28 cellular contexts compared by ENCODE assay signal in genomic region chr2:145356046-145356445, GRCh38.
"Had no signal": no experiment of that assay in that cellular context is flagged by ENCODE, and none has a peak within 500 bp of the region (broad histone marks: within the 10 kb centered on the region; RNA-seq: fewer than 3 reads in every experiment).

No MANE protein-coding gene starts in this region.

- ATAC-seq: activated CD8-positive, alpha-beta T cell treated with anti-CD3 and anti-CD28 coated beads, Interleukin-2, amount 10 ng/mL, durations not matched to agents 7 days and 5 days; gastrocnemius medialis; left ventricle myocardium superior; naive thymus-derived CD8-positive, alpha-beta T cell; right lobe of liver; stimulated activated memory B cell treated with anti-CD40 and anti-IgM and Interleukin-4, amounts not matched to agents 10 μg/mL and 1 μg/mL and 100 μg/mL, for 72 hours had no signal

- FAIRE-seq: TTC549 had no signal

- DNase-seq: activated CD4-positive, alpha-beta T cell treated with anti-CD3 and anti-CD28 coated beads, Interleukin-2, amount 10 ng/mL, durations not matched to agents 7 days and 5 days; activated CD4-positive, CD25-positive, alpha-beta regulatory T cell treated with anti-CD3 and anti-CD28 coated beads, Interleukin-2, amount 50 U/mL, for 72 hours; activated CD8-positive, alpha-beta T cell treated with anti-CD3 and anti-CD28 coated beads, Interleukin-2, amount 10 ng/mL, durations not matched to agents 7 days and 5 days; activated gamma-delta T cell; aorta; central memory CD4-positive, alpha-beta T cell; dermis blood vessel endothelial cell; effector CD8-positive, alpha-beta T cell; erythroblast; gastrocnemius medialis; hippocampal formation; left ventricle myocardium superior; mammary epithelial cell; naive thymus-derived CD8-positive, alpha-beta T cell; posterior cingulate gyrus; right lobe of liver; stimulated activated CD4-positive, alpha-beta T cell treated with anti-CD3 and anti-CD28 coated beads, Interleukin-15, amount 100 ng/mL, for 24 hours; WERI-Rb-1 had no signal

- H3K4me3 ChIP-seq: gastrocnemius medialis, neural progenitor cell, right lobe of liver, smooth muscle cell, thoracic aorta, vagina had no signal

- H3K9me3 ChIP-seq: gastrocnemius medialis, right lobe of liver, thoracic aorta, vagina had no signal

- H3K27me3 Mint-ChIP-seq: activated CD4-positive, alpha-beta T cell treated with anti-CD3 and anti-CD28 coated beads, Interleukin-2, amount 10 ng/mL, durations not matched to agents 7 days and 5 days; activated naive CD4-positive, alpha-beta T cell treated with anti-CD3 and anti-CD28 coated beads, Interleukin-2, amount 50 U/mL, for 24 hours; stimulated activated memory B cell treated with anti-CD40 and anti-IgM and Interleukin-4, amounts not matched to agents 10 μg/mL and 1 μg/mL and 100 μg/mL, for 72 hours had no signal

- H3K27me3 ChIP-seq: gastrocnemius medialis, neural progenitor cell, right lobe of liver, vagina had no signal

- H3K4me2 ChIP-seq: neural progenitor cell, smooth muscle cell had no signal

- H3K4me3 Mint-ChIP-seq: activated CD4-positive, alpha-beta T cell treated with anti-CD3 and anti-CD28 coated beads, Interleukin-2, amount 10 ng/mL, durations not matched to agents 7 days and 5 days; activated CD8-positive, alpha-beta T cell treated with anti-CD3 and anti-CD28 coated beads, Interleukin-2, amount 10 ng/mL, durations not matched to agents 7 days and 5 days; activated naive CD4-positive, alpha-beta T cell treated with anti-CD3 and anti-CD28 coated beads, Interleukin-2, amount 50 U/mL, for 24 hours; activated T-helper 1 cell treated with anti-CD3 and anti-CD28 coated beads, Interleukin-12 subunit alpha, Interleukin-12 subunit beta, Interleukin-2, Interleukin-4 antibody, amounts not matched to agents 30 ng/mL and 10 ng/mL and 1 ng/mL, durations not matched to agents 14 hours and 24 hours and 36 hours; mesothelial cell of epicardium; naive thymus-derived CD8-positive, alpha-beta T cell; neural progenitor cell; stimulated activated memory B cell treated with anti-CD40 and anti-IgM and Interleukin-4, amounts not matched to agents 10 μg/mL and 1 μg/mL and 100 μg/mL, for 72 hours; type B pancreatic cell had no signal

- H3K9ac ChIP-seq: neural progenitor cell had no signal

- H3K9me3 Mint-ChIP-seq: activated CD4-positive, alpha-beta T cell treated with anti-CD3 and anti-CD28 coated beads, Interleukin-2, amount 10 ng/mL, durations not matched to agents 7 days and 5 days; activated naive CD4-positive, alpha-beta T cell treated with anti-CD3 and anti-CD28 coated beads, Interleukin-2, amount 50 U/mL, for 24 hours; activated T-helper 1 cell treated with anti-CD3 and anti-CD28 coated beads, Interleukin-12 subunit alpha, Interleukin-12 subunit beta, Interleukin-2, Interleukin-4 antibody, amounts not matched to agents 30 ng/mL and 10 ng/mL and 1 ng/mL, durations not matched to agents 14 hours and 24 hours and 36 hours; mesothelial cell of epicardium; naive thymus-derived CD8-positive, alpha-beta T cell; neural progenitor cell; stimulated activated memory B cell treated with anti-CD40 and anti-IgM and Interleukin-4, amounts not matched to agents 10 μg/mL and 1 μg/mL and 100 μg/mL, for 72 hours; type B pancreatic cell had no signal

- H3K4me1 ChIP-seq: gastrocnemius medialis, right lobe of liver, vagina had no signal

- H3K36me3 Mint-ChIP-seq: activated naive CD4-positive, alpha-beta T cell treated with anti-CD3 and anti-CD28 coated beads, Interleukin-2, amount 50 U/mL, for 24 hours; mesothelial cell of epicardium; naive thymus-derived CD8-positive, alpha-beta T cell; neural progenitor cell; stimulated activated memory B cell treated with anti-CD40 and anti-IgM and Interleukin-4, amounts not matched to agents 10 μg/mL and 1 μg/mL and 100 μg/mL, for 72 hours; type B pancreatic cell had no signal

- H2AFZ ChIP-seq: neural progenitor cell had no signal

- H3K27ac Mint-ChIP-seq: activated CD4-positive, alpha-beta T cell treated with anti-CD3 and anti-CD28 coated beads, Interleukin-2, amount 10 ng/mL, durations not matched to agents 7 days and 5 days; activated CD8-positive, alpha-beta T cell treated with anti-CD3 and anti-CD28 coated beads, Interleukin-2, amount 10 ng/mL, durations not matched to agents 7 days and 5 days; activated naive CD4-positive, alpha-beta T cell treated with anti-CD3 and anti-CD28 coated beads, Interleukin-2, amount 50 U/mL, for 24 hours; activated T-helper 1 cell treated with anti-CD3 and anti-CD28 coated beads, Interleukin-12 subunit alpha, Interleukin-12 subunit beta, Interleukin-2, Interleukin-4 antibody, amounts not matched to agents 30 ng/mL and 10 ng/mL and 1 ng/mL, durations not matched to agents 14 hours and 24 hours and 36 hours; mesothelial cell of epicardium; naive thymus-derived CD8-positive, alpha-beta T cell; neural progenitor cell; stimulated activated memory B cell treated with anti-CD40 and anti-IgM and Interleukin-4, amounts not matched to agents 10 μg/mL and 1 μg/mL and 100 μg/mL, for 72 hours; type B pancreatic cell had no signal

- H3K36me3 ChIP-seq: gastrocnemius medialis, neural progenitor cell, right lobe of liver, thoracic aorta, vagina, WERI-Rb-1 had no signal

- H3K4me1 Mint-ChIP-seq: activated CD4-positive, alpha-beta T cell treated with anti-CD3 and anti-CD28 coated beads, Interleukin-2, amount 10 ng/mL, durations not matched to agents 7 days and 5 days; activated naive CD4-positive, alpha-beta T cell treated with anti-CD3 and anti-CD28 coated beads, Interleukin-2, amount 50 U/mL, for 24 hours; naive thymus-derived CD8-positive, alpha-beta T cell; stimulated activated memory B cell treated with anti-CD40 and anti-IgM and Interleukin-4, amounts not matched to agents 10 μg/mL and 1 μg/mL and 100 μg/mL, for 72 hours had no signal

- H3K27ac ChIP-seq: gastrocnemius medialis, neural progenitor cell, right lobe of liver, thoracic aorta, vagina, WERI-Rb-1 had no signal
